Comparison of ENCODE assay signal across 21 cellular contexts in genomic region chr11:126997641-126998040, GRCh38. TPM values are rescaled to one million over a fixed set of nuclear protein-coding genes. Genes with fewer than 3 reads are reported as not detected.
"Had no signal": no experiment of that assay in that cellular context is flagged by ENCODE, and none has a peak within 500 bp of the region (broad histone marks: within the 10 kb centered on the region; RNA-seq: fewer than 3 reads in every experiment).

No MANE protein-coding gene starts in this region.

- H3K36me3 ChIP-seq: left ventricle myocardium inferior, upper lobe of left lung had no signal

- H3K36me3 Mint-ChIP-seq: natural killer cell had no signal

- ATAC-seq: activated CD4-positive, CD25-positive, alpha-beta regulatory T cell treated with anti-CD3 and anti-CD28 coated beads, Interleukin-2, amount 50 U/mL, for 24 hours; activated CD8-positive, alpha-beta T cell treated with anti-CD3 and anti-CD28 coated beads, Interleukin-2, amount 10 ng/mL, durations not matched to agents 7 days and 5 days; activated naive CD8-positive, alpha-beta T cell treated with anti-CD3 and anti-CD28 coated beads, Interleukin-2, amount 50 U/mL, for 24 hours; body of pancreas; effector memory CD8-positive, alpha-beta T cell; esophagus mucosa; natural killer cell had no signal

- H3K27ac ChIP-seq: body of pancreas, left ventricle myocardium inferior, upper lobe of left lung, VCaP had no signal

- H3K9me3 ChIP-seq: body of pancreas, left ventricle myocardium inferior, upper lobe of left lung had no signal

- H3K4me3 ChIP-seq: body of pancreas, left ventricle myocardium inferior, upper lobe of left lung had no signal

- H3K9me3 Mint-ChIP-seq: activated CD4-positive, alpha-beta T cell treated with anti-CD3 and anti-CD28 coated beads, Interleukin-2, amount 10 ng/mL, durations not matched to agents 7 days and 5 days; activated naive CD8-positive, alpha-beta T cell treated with anti-CD3 and anti-CD28 coated beads, Interleukin-2, amount 50 U/mL, for 24 hours; activated T-helper 1 cell treated with anti-CD3 and anti-CD28 coated beads, Interleukin-12 subunit alpha, Interleukin-12 subunit beta, Interleukin-2, Interleukin-4 antibody, amounts not matched to agents 30 ng/mL and 10 ng/mL and 1 ng/mL, durations not matched to agents 14 hours and 24 hours and 36 hours; effector memory CD8-positive, alpha-beta T cell; natural killer cell had no signal

- H3K27ac Mint-ChIP-seq: activated CD4-positive, alpha-beta T cell treated with anti-CD3 and anti-CD28 coated beads, Interleukin-2, amount 10 ng/mL, durations not matched to agents 7 days and 5 days; activated CD8-positive, alpha-beta T cell treated with anti-CD3 and anti-CD28 coated beads, Interleukin-2, amount 10 ng/mL, durations not matched to agents 7 days and 5 days; activated naive CD8-positive, alpha-beta T cell treated with anti-CD3 and anti-CD28 coated beads, Interleukin-2, amount 50 U/mL, for 24 hours; activated T-helper 1 cell treated with anti-CD3 and anti-CD28 coated beads, Interleukin-12 subunit alpha, Interleukin-12 subunit beta, Interleukin-2, Interleukin-4 antibody, amounts not matched to agents 30 ng/mL and 10 ng/mL and 1 ng/mL, durations not matched to agents 14 hours and 24 hours and 36 hours; effector memory CD8-positive, alpha-beta T cell; natural killer cell had no signal

- H3K4me1 Mint-ChIP-seq: activated CD4-positive, alpha-beta T cell treated with anti-CD3 and anti-CD28 coated beads, Interleukin-2, amount 10 ng/mL, durations not matched to agents 7 days and 5 days; activated naive CD8-positive, alpha-beta T cell treated with anti-CD3 and anti-CD28 coated beads, Interleukin-2, amount 50 U/mL, for 24 hours; natural killer cell had no signal

- H3K4me3 Mint-ChIP-seq: activated CD4-positive, alpha-beta T cell treated with anti-CD3 and anti-CD28 coated beads, Interleukin-2, amount 10 ng/mL, durations not matched to agents 7 days and 5 days; activated CD8-positive, alpha-beta T cell treated with anti-CD3 and anti-CD28 coated beads, Interleukin-2, amount 10 ng/mL, durations not matched to agents 7 days and 5 days; activated naive CD8-positive, alpha-beta T cell treated with anti-CD3 and anti-CD28 coated beads, Interleukin-2, amount 50 U/mL, for 24 hours; activated T-helper 1 cell treated with anti-CD3 and anti-CD28 coated beads, Interleukin-12 subunit alpha, Interleukin-12 subunit beta, Interleukin-2, Interleukin-4 antibody, amounts not matched to agents 30 ng/mL and 10 ng/mL and 1 ng/mL, durations not matched to agents 14 hours and 24 hours and 36 hours; effector memory CD8-positive, alpha-beta T cell; natural killer cell had no signal

- DNase-seq: activated CD4-positive, alpha-beta T cell treated with anti-CD3 and anti-CD28 coated beads, Interleukin-2, amount 10 ng/mL, durations not matched to agents 7 days and 5 days; activated CD8-positive, alpha-beta T cell treated with anti-CD3 and anti-CD28 coated beads, Interleukin-2, amount 10 ng/mL, durations not matched to agents 7 days and 5 days; activated gamma-delta T cell; activated naive CD4-positive, alpha-beta T cell treated with anti-CD3 and anti-CD28 coated beads, Interleukin-2, amount 50 U/mL, for 16 hours; activated naive CD8-positive, alpha-beta T cell treated with anti-CD3 and anti-CD28 coated beads, Interleukin-2, amount 50 U/mL, for 24 hours; body of pancreas; dermis blood vessel endothelial cell; effector memory CD8-positive, alpha-beta T cell; hippocampal formation; left ventricle myocardium inferior; natural killer cell; stimulated activated CD4-positive, alpha-beta T cell treated with anti-CD3 and anti-CD28 coated beads, Interleukin-4, amount 100 ng/mL, for 24 hours; stimulated activated naive CD4-positive, alpha-beta T cell treated with Interleukin-2 at 50 U/mL for 16 hours; upper lobe of left lung had no signal

RNA-seq across cellular contexts. Expression of gene KIRREL3, which starts 2.9 kb away (rescaled TPM):
- total RNA-seq: activated CD4-positive, alpha-beta T cell treated with anti-CD3 and anti-CD28 coated beads, Interleukin-2, amount 10 ng/mL, durations not matched to agents 7 days and 5 days; activated CD8-positive, alpha-beta T cell treated with anti-CD3 and anti-CD28 coated beads, Interleukin-2, amount 10 ng/mL, durations not matched to agents 7 days and 5 days; activated T-helper 1 cell treated with anti-CD3 and anti-CD28 coated beads, Interleukin-12 subunit alpha, Interleukin-12 subunit beta, Interleukin-2, Interleukin-4 antibody, amounts not matched to agents 30 ng/mL and 10 ng/mL and 1 ng/mL, durations not matched to agents 14 hours and 24 hours and 36 hours; dermis blood vessel endothelial cell; endothelial cell of umbilical vein; natural killer cell; subcutaneous adipose tissue; T-helper 2 cell treated with Interferon-gamma antibody and Interleukin-4, amounts not matched to agents 100 ng/mL and 5 ng/mL, for 36 hours had no signal
- polyA plus RNA-seq: endothelial cell of umbilical vein had no signal
